In the genomic region with DNA sequence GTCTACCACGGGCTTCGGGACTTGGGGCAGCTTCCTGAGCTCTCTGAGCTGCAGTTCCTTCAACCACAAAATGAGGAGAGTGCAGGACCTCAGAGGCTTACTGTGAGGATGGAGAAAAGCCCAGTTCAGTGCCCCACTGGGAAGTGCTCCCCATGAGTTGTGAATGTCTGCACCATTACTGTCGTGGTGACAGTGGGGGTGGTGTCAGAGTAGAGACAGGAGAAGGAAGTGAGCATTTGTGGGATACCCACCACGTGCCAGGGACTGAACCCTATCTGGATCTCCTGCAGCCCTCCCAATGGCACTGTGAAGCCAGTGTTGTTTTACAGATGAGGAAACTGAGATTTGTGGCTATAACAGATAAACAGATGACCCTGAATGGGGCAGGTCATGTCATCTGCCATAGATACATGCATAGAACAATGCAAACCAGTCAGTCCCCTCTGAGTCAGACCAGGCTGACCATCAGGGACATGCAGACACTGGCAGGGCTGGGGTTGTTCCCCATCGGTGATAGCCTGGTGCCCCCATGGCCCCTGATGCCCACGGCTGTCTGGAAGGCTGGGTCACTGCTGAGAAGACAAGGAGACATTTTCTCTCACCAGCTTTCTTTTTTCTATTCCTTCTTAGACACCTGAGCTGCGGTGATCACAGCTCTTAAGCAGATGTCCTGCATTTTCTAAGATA, we compare ENCODE assay signal across 8 cellular contexts.
DNase-seq lines count a peak whose midpoint lies in the region; ATAC-seq and TF ChIP-seq lines count a peak whose summit lies in the region.

No MANE protein-coding gene starts in this region.

- no peaks in the 10 kb centered on the region for H3K36me3 ChIP-seq in IMR-90 (ENCODE audit: control insufficient read depth, insufficient read depth, low read length)

- no peak overlapping the region for H3K4ac ChIP-seq in IMR-90 (ENCODE audit: low read depth, low read length)

- no peaks in the 10 kb centered on the region for H3K79me1 ChIP-seq in IMR-90 (ENCODE audit: low read depth in 1 of 2, low read length in 2 of 2)

- in situ Hi-C loops in IMR-90 (cut with MboI; ENCODE audit: low sequenced_read_pairs) = no loop called here

- no peak overlapping the region for H3K27ac Mint-ChIP-seq in osteocyte (ENCODE audit: unreplicated experiment)

- no peaks in the 10 kb centered on the region for H3K9me3 Mint-ChIP-seq in osteocyte (ENCODE audit: unreplicated experiment)

- no peaks in the 10 kb centered on the region for H3K27me3 Mint-ChIP-seq in osteocyte (ENCODE audit: unreplicated experiment)

- no peak overlapping the region for H2BK20ac ChIP-seq in IMR-90 (ENCODE audit: low read depth, low read length)

- H3K27me3 ChIP-seq in IMR-90 (ENCODE audit: control insufficient read depth, insufficient read depth, low read length) = peaks cover 40% of the 10 kb centered on the region

- no TSS peak for BruUV-seq in IMR-90 (replicated peaks; lab: Mats Ljungman, UMichigan)

- peak overlapping the region; percentile 49 for H2AFZ ChIP-seq in IMR-90 (replicated peaks; ENCODE audit: low read length, poor library complexity)

- no peak overlapping the region for H2AK9ac ChIP-seq in IMR-90 (replicated peaks; ENCODE audit: low read depth, low read length, poor library complexity)

- no peak for TF ChIP-seq RAD21 in IMR-90 (IDR thresholded peaks at IDR 0.05; ENCODE audit: low read length)

- H4K5ac ChIP-seq in IMR-90 (ENCODE audit: low read depth, low read length) = no peak overlapping the region

- POLR2A ChIA-PET in IMR-90 (lab: Charles Lee; ENCODE audit: unreplicated experiment) = no interaction called here

- 79% methylated on average over 4 of the region's 7 CpGs; no CpG with 5 or more reads in 1 of the 2 experiments for WGBS in IMR-90 (ENCODE audit: extremely low coverage in 2 of 2, insufficient read length in 1 of 2), 2 experiments

- H4K8ac ChIP-seq in IMR-90 (ENCODE audit: low read depth in 2 of 2, low read length in 2 of 2) = no peak overlapping the region

- no peak overlapping the region for H3K56ac ChIP-seq in IMR-90 (ENCODE audit: extremely low read depth, insufficient read depth, low read length)

- no peak overlapping the region for H2AK5ac ChIP-seq in IMR-90 (ENCODE audit: low read depth, low read length)

- no peak overlapping the region for H3K18ac ChIP-seq in IMR-90 (ENCODE audit: low read depth, low read length)

- no peaks in the 10 kb centered on the region for H3K9me3 ChIP-seq in IMR-90 (ENCODE audit: control insufficient read depth, insufficient read depth, low read length)

- DNase-seq in IMR-90 (no peak), choroid plexus epithelial cell (ENCODE audit: low read depth) (no peak), osteocyte (ENCODE audit: extremely low spot score, unreplicated experiment) (no peak), COLO829 (ENCODE audit: low spot score) (no peak), superior temporal gyrus (ENCODE audit: extremely low spot score) (no peak), NCI-H1694 (lab: John Stamatoyannopoulos, UW) (no peak)
- DNase-seq in NK-92 treated with Interleukin-12 subunit alpha and Interleukin-12 subunit beta, amount 100 ng/mL, for 24 hours (lab: John Stamatoyannopoulos, UW) = no peak

- H3K4me3 ChIP-seq in GM08714 (ENCODE audit: low read length) (peak overlapping the region; percentile 59; the same call in 1 of the 2 replicates), IMR-90 (ENCODE audit: insufficient read depth, low read depth, low read length) (no peak overlapping the region), choroid plexus epithelial cell (ENCODE audit: low read depth, low read length) (peak overlapping the region; percentile 63)

- H3K14ac ChIP-seq in IMR-90 (replicated peaks; ENCODE audit: low read depth, low read length) = no peak overlapping the region

- H3K27ac ChIP-seq in IMR-90 (ENCODE audit: insufficient read depth, low read length) = no peak overlapping the region

- peaks cover 8% of the 10 kb centered on the region for H3K9me1 ChIP-seq in IMR-90 (ENCODE audit: insufficient read depth, low read length)

- H2BK120ac ChIP-seq in IMR-90 (ENCODE audit: low read depth, low read length) = no peak overlapping the region

- H4K20me1 ChIP-seq in IMR-90 (ENCODE audit: insufficient read depth, low read length) = no peaks in the 10 kb centered on the region; the same call in 1 of the 2 replicates

- no peak overlapping the region for H2BK5ac ChIP-seq in IMR-90 (ENCODE audit: low read depth, low read length, poor library complexity, severe bottlenecking)

- H3K4me3 Mint-ChIP-seq in osteocyte (ENCODE audit: unreplicated experiment) = peak overlapping the region; percentile 61

- intact Hi-C loops in IMR-90 (cut with micrococcal nuclease) = no loop called here

- peaks cover 5% of the 10 kb centered on the region for H3K4me1 Mint-ChIP-seq in osteocyte (ENCODE audit: unreplicated experiment)

- no peak overlapping the region for H3K4me2 ChIP-seq in IMR-90 (ENCODE audit: low read depth, low read length)

- no peak overlapping the region for H2BK15ac ChIP-seq in IMR-90 (ENCODE audit: low read depth, low read length)

- no peak for TF ChIP-seq CTCF in IMR-90 (conservative IDR thresholded peaks at IDR 0.05; ENCODE audit: low read depth, low read length)
- no peak for TF ChIP-seq CTCF in choroid plexus epithelial cell (conservative IDR thresholded peaks at IDR 0.05; ENCODE audit: low read depth, low read length)
- no peak for TF ChIP-seq CTCF in osteocyte (IDR thresholded peaks at IDR 0.05)

- peaks cover 2% of the 10 kb centered on the region; the same call in 1 of the 2 replicates for H3K4me1 ChIP-seq in IMR-90 (ENCODE audit: control insufficient read depth, insufficient read depth, low read length)

- no peak for TF ChIP-seq POLR2A in IMR-90 (IDR thresholded peaks at IDR 0.05; ENCODE audit: low read depth, low read length)

- dilution Hi-C loops in IMR-90 (cut with HindIII; ENCODE audit: low sequenced_read_pairs, unreplicated experiment) = no loop called here

- peaks cover 4% of the 10 kb centered on the region for H3K36me3 Mint-ChIP-seq in osteocyte (ENCODE audit: unreplicated experiment)

- ATAC-seq in IMR-90 (ENCODE audit: low read depth) = no peak

- H4K91ac ChIP-seq in IMR-90 (ENCODE audit: insufficient read depth, low read depth, low read length) = no peak overlapping the region

- no peak overlapping the region for H3K9ac ChIP-seq in IMR-90 (ENCODE audit: low read depth, low read length)

- CTCF ChIA-PET in IMR-90 (lab: Yijun Ruan, JAX) = no interaction called here

- no peak overlapping the region for H3K23ac ChIP-seq in IMR-90 (ENCODE audit: low read depth, low read length)

TF ChIP-seq in IMR-90, 13 proteins besides CTCF, POLR2A, EP300 and RAD21:
- no peak for TF ChIP-seq CHD1 (IDR thresholded peaks at IDR 0.05; ENCODE audit: low read depth, low read length)
- TF ChIP-seq ELK1 (IDR thresholded peaks at IDR 0.05; ENCODE audit: borderline replicate concordance, low read depth, low read length) = no peak
- no peak for TF ChIP-seq USF2 (IDR thresholded peaks at IDR 0.05; ENCODE audit: low read depth, low read length)
- no peak for TF ChIP-seq RFX5 (IDR thresholded peaks at IDR 0.05; ENCODE audit: low read depth, low read length)
- TF ChIP-seq NFE2L2 (IDR thresholded peaks at IDR 0.05; ENCODE audit: low read depth, low read length) = no peak
- no peak for TF ChIP-seq BHLHE40 (IDR thresholded peaks at IDR 0.05; ENCODE audit: low read depth, low read length)
- no peak for TF ChIP-seq MXI1 (IDR thresholded peaks at IDR 0.05; ENCODE audit: borderline replicate concordance, low read depth, low read length)
- no peak for TF ChIP-seq MAFK (IDR thresholded peaks at IDR 0.05; ENCODE audit: low read depth, low read length)
- TF ChIP-seq RCOR1 (IDR thresholded peaks at IDR 0.05; ENCODE audit: insufficient replicate concordance, low read length) = no peak
- no peak for TF ChIP-seq FOS (IDR thresholded peaks at IDR 0.05; ENCODE audit: low read depth, low read length)
- no peak for TF ChIP-seq MAZ (IDR thresholded peaks at IDR 0.05; ENCODE audit: borderline replicate concordance, low read depth, low read length)
- no peak for TF ChIP-seq CEBPB (IDR thresholded peaks at IDR 0.05; ENCODE audit: low read depth, low read length)
- TF ChIP-seq SMC3 (IDR thresholded peaks at IDR 0.05; ENCODE audit: low read depth, low read length) = no peak
